ENCODE assay signal across 24 cellular contexts in the genomic region with DNA sequence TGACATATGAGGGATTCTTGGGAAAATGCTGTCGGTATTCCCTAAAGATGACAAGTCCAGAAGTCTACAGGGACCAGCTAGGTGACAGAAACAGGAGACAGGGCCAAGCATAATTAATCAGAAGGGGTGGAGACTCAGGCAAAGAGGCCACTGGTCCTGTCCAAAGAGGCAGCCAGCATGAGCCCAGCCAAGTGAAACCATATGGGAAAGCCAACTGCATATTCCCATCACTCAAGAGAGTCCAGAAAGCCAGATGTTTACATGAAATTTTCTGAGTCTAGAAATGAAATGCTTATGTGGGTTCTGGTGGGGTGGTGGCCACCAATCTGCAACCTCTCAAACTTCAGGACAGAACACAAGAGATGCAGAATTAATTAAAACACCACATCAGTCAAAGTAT.
DNase-seq lines count a peak whose midpoint lies in the region; ATAC-seq and TF ChIP-seq lines count a peak whose summit lies in the region.
"Had no signal": no experiment of that assay in that cellular context is flagged by ENCODE, and none has a peak within 500 bp of the region (broad histone marks: within the 10 kb centered on the region; RNA-seq: fewer than 3 reads in every experiment).

No MANE protein-coding gene starts in this region.

- peaks cover 0 to 10% (median 0%) of the 10 kb centered on the region in 11 experiments; a peak in 4 of 22 replicates for H3K27me3 ChIP-seq in BLaER1 treated with 17β-estradiol and CSF1 and Interleukin-3, amounts not matched to agents 10 nM and 100 nM
- peaks cover 7% of the 10 kb centered on the region for H3K27me3 ChIP-seq in trophoblast cell (ENCODE audit: insufficient read depth, low read length)
- H3K27me3 ChIP-seq: BE2C had no signal

- no peak overlapping the region for H3K4me3 Mint-ChIP-seq in activated T-cell treated with anti-CD3 and anti-CD28 coated beads, Interleukin-2, amount 50 U/mL, for 4 hours
- H3K4me3 Mint-ChIP-seq: CD14-positive monocyte; CD4-positive, alpha-beta memory T cell; CD4-positive, CD25-positive, alpha-beta regulatory T cell; CD8-positive, alpha-beta memory T cell had no signal

- no peaks in the 10 kb centered on the region for H3K9me3 Mint-ChIP-seq in activated T-cell treated with anti-CD3 and anti-CD28 coated beads, Interleukin-2, amount 50 U/mL, for 4 hours
- H3K9me3 Mint-ChIP-seq: CD4-positive, alpha-beta memory T cell; CD8-positive, alpha-beta memory T cell had no signal

- TF ChIP-seq CTCF in AG10803 (conservative IDR thresholded peaks at IDR 0.05; ENCODE audit: low read length), result no peak

- H2BK120ac ChIP-seq in trophoblast cell (ENCODE audit: insufficient read depth, low read length, poor library complexity), result no peak overlapping the region

- peak overlapping the region in 9 of 11 experiments; percentile 23 to 94 (median 79); a peak in 17 of 22 replicates for H3K4me2 ChIP-seq in BLaER1 treated with 17β-estradiol and CSF1 and Interleukin-3, amounts not matched to agents 10 nM and 100 nM
- H3K4me2 ChIP-seq in trophoblast cell (ENCODE audit: low read length), result no peak overlapping the region
- H3K4me2 ChIP-seq: A549 had no signal

- H2BK12ac ChIP-seq in trophoblast cell (ENCODE audit: low read length), result no peak overlapping the region

- H3K4ac ChIP-seq in trophoblast cell (ENCODE audit: low read depth, low read length), result no peak overlapping the region

- no peak overlapping the region for H3K9ac ChIP-seq in BLaER1 treated with 17β-estradiol and CSF1 and Interleukin-3, amounts not matched to agents 10 nM and 100 nM
- no peak overlapping the region for H3K9ac ChIP-seq in trophoblast cell (ENCODE audit: low read length)

- no peak overlapping the region for H2BK5ac ChIP-seq in trophoblast cell (ENCODE audit: low read depth, low read length, poor library complexity)

- DNase-seq in AG10803 (ENCODE audit: low read depth) (peak; percentile 11), RPMI7951 (ENCODE audit: low read depth) (peak; percentile 54), trophoblast cell (no peak), HuH-7.5 (ENCODE audit: low spot score) (no peak), NCI-H2107 treated with DMSO at 0.1 percent for 48 hours (lab: John Stamatoyannopoulos, UW; ENCODE audit: unreplicated experiment) (no peak)
- no peak for DNase-seq in activated T-cell treated with anti-CD3 and anti-CD28 coated beads, Interleukin-2, amount 50 U/mL, for 4 hours
- DNase-seq: BE2C; C1 segment of cervical spinal cord; CD4-positive, alpha-beta memory T cell; CD4-positive, CD25-positive, alpha-beta regulatory T cell; CD8-positive, alpha-beta memory T cell; COR-L47; DMS 273 treated with DMSO at 0.1 percent for 48 hours; DMS153; DMS53; DMS79; DND-41; EL; GDM1 had no signal

- no peaks in the 10 kb centered on the region for H3K9me3 ChIP-seq in BLaER1 treated with 17β-estradiol and CSF1 and Interleukin-3, amounts not matched to agents 10 nM and 100 nM (replicated peaks in 1 of 11)
- no peaks in the 10 kb centered on the region for H3K9me3 ChIP-seq in trophoblast cell (ENCODE audit: insufficient read depth, low read depth, low read length)
- H3K9me3 ChIP-seq: A549, BE2C had no signal

- H2AK5ac ChIP-seq in trophoblast cell (ENCODE audit: low read length), result no peak overlapping the region

- no peaks in the 10 kb centered on the region for H3K36me3 Mint-ChIP-seq in activated T-cell treated with anti-CD3 and anti-CD28 coated beads, Interleukin-2, amount 50 U/mL, for 4 hours (ENCODE audit: insufficient read depth)
- H3K36me3 Mint-ChIP-seq: CD14-positive monocyte; CD4-positive, alpha-beta memory T cell; CD4-positive, CD25-positive, alpha-beta regulatory T cell; CD8-positive, alpha-beta memory T cell had no signal

- WGBS in trophoblast cell (ENCODE audit: extremely low coverage, insufficient coverage, insufficient read length), result no CpG with 5 or more reads among the region's 1 CpG

- H4K91ac ChIP-seq in trophoblast cell (ENCODE audit: low read depth, low read length), result no peak overlapping the region

- H4K20me1 ChIP-seq in BLaER1 treated with 17β-estradiol and CSF1 and Interleukin-3, amounts not matched to agents 10 nM and 100 nM, result no peaks in the 10 kb centered on the region

- no peak overlapping the region for H4K12ac ChIP-seq in trophoblast cell (ENCODE audit: low read depth, low read length)

- H3K79me2 ChIP-seq in trophoblast cell (ENCODE audit: control insufficient read depth, insufficient read depth, low read length, poor library complexity), result no peaks in the 10 kb centered on the region

- H3K4me3 ChIP-seq in AG10803 (ENCODE audit: low read length) (no peak overlapping the region), trophoblast cell (ENCODE audit: low read depth, low read length) (peak overlapping the region; percentile 47)
- H3K4me3 ChIP-seq in BLaER1 treated with 17β-estradiol and CSF1 and Interleukin-3, amounts not matched to agents 10 nM and 100 nM, result no peak overlapping the region
- H3K4me3 ChIP-seq: A549, GM12878 had no signal

- H3K79me1 ChIP-seq in trophoblast cell (ENCODE audit: low read length), result no peaks in the 10 kb centered on the region

- no peaks in the 10 kb centered on the region for H3K36me3 ChIP-seq in BLaER1 treated with 17β-estradiol and CSF1 and Interleukin-3, amounts not matched to agents 10 nM and 100 nM
- H3K36me3 ChIP-seq in trophoblast cell (ENCODE audit: control insufficient read depth in 1 of 2, insufficient read depth in 2 of 2, low read length in 2 of 2), result no peaks in the 10 kb centered on the region
- H3K36me3 ChIP-seq: BE2C had no signal

- H3K27me3 Mint-ChIP-seq in activated T-cell treated with anti-CD3 and anti-CD28 coated beads, Interleukin-2, amount 50 U/mL, for 4 hours (ENCODE audit: low read depth), result peaks cover 52% of the 10 kb centered on the region

- H3K4me1 Mint-ChIP-seq in activated T-cell treated with anti-CD3 and anti-CD28 coated beads, Interleukin-2, amount 50 U/mL, for 4 hours (ENCODE audit: low read depth), result no peaks in the 10 kb centered on the region
- H3K4me1 Mint-ChIP-seq: CD14-positive monocyte; CD8-positive, alpha-beta memory T cell had no signal

- H3K27ac ChIP-seq in BLaER1 treated with 17β-estradiol and CSF1 and Interleukin-3, amounts not matched to agents 10 nM and 100 nM, result 0 out of 22 replicates have a peak overlapping the region, but pooled peaks of 1 of the 11 experiments have one; percentile 13
- no peak overlapping the region for H3K27ac ChIP-seq in trophoblast cell (ENCODE audit: low read depth, low read length)
- H3K27ac ChIP-seq: 22Rv1, A549 had no signal

- no peak for ATAC-seq in activated T-cell treated with anti-CD3 and anti-CD28 coated beads, Interleukin-2, amount 50 U/mL, for 4 hours
- ATAC-seq: A549, GM12878 had no signal

- no peak overlapping the region for H4K8ac ChIP-seq in trophoblast cell (ENCODE audit: low read depth, low read length)

- H3K23ac ChIP-seq in trophoblast cell (ENCODE audit: low read length), result no peak overlapping the region

- H3K4me1 ChIP-seq in BLaER1 treated with 17β-estradiol and CSF1 and Interleukin-3, amounts not matched to agents 10 nM and 100 nM, result peaks cover 5 to 62% (median 52%) of the 10 kb centered on the region in 10 experiments; a peak in 19 of 20 replicates
- peaks cover 0 to 3% of the 10 kb centered on the region in 2 experiments for H3K4me1 ChIP-seq in trophoblast cell (ENCODE audit: control insufficient read depth in 1 of 2, insufficient read depth in 2 of 2, low read length in 2 of 2)
- H3K4me1 ChIP-seq: A549 had no signal

- H3K14ac ChIP-seq in trophoblast cell (ENCODE audit: low read length), result no peak overlapping the region

- H2AFZ ChIP-seq in trophoblast cell (ENCODE audit: insufficient read depth, low read length, poor library complexity), result no peak overlapping the region

- no peak overlapping the region for H3K18ac ChIP-seq in trophoblast cell (ENCODE audit: low read length)

Comparison
In these comparisons a context has a peak if more than half of its experiments do, and no peak if none do; other contexts are left out.
1. DNase-seq: peak in AG10803 (single experiment) and RPMI7951 (single experiment); none in trophoblast cell (0 of 2), HuH-7.5 (single experiment), NCI-H2107 treated with DMSO at 0.1 percent for 48 hours (single experiment) and activated T-cell treated with anti-CD3 and anti-CD28 coated beads, Interleukin-2, amount 50 U/mL, for 4 hours (single experiment).